Comparison of ENCODE assay signal across 26 cellular contexts in the genomic region with DNA sequence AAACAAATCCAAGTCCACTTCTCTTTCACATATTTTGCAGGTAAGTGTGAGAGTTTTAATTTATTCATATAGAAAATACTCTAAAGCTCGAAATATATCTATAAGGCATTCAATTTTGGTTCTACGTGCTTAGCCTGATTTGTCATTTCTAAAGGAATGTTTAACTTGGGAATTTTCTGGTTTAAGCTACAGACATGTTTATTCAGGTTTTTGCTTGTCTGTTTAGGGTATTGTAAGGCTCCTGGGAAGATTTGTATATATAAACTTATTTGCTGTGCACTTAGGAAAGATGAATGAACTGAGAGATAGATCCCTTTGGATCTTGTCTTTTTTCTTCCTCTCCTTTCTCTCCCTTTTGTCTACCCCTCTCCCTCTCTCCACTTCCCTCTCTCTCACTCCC.
"Had no signal": no experiment of that assay in that cellular context is flagged by ENCODE, and none has a peak within 500 bp of the region (broad histone marks: within the 10 kb centered on the region; RNA-seq: fewer than 3 reads in every experiment).

No MANE protein-coding gene starts in this region.

- H3K9me3 Mint-ChIP-seq: activated CD4-positive, alpha-beta T cell treated with anti-CD3 and anti-CD28 coated beads, Interleukin-2, amount 10 ng/mL, durations not matched to agents 7 days and 5 days had no signal

- H3K4me1 ChIP-seq: Peyer's patch had no signal

- H3K9me3 ChIP-seq: Peyer's patch had no signal

- H3K4me3 ChIP-seq: MG63, Peyer's patch had no signal

- H3K27ac Mint-ChIP-seq: activated CD4-positive, alpha-beta memory T cell treated with anti-CD3 and anti-CD28 coated beads for 36 hours; activated CD4-positive, alpha-beta T cell treated with anti-CD3 and anti-CD28 coated beads, Interleukin-2, amount 10 ng/mL, durations not matched to agents 7 days and 5 days; activated naive CD4-positive, alpha-beta T cell treated with anti-CD3 and anti-CD28 coated beads, Interleukin-2, amount 50 U/mL, for 72 hours; activated naive CD8-positive, alpha-beta T cell treated with anti-CD3 and anti-CD28 coated beads, Interleukin-2, amount 50 U/mL, for 24 hours; brain; T-cell had no signal

- DNase-seq: activated CD4-positive, alpha-beta memory T cell treated with anti-CD3 and anti-CD28 coated beads for 36 hours; activated CD4-positive, alpha-beta T cell treated with anti-CD3 and anti-CD28 coated beads, Interleukin-2, amount 10 ng/mL, durations not matched to agents 7 days and 5 days; activated CD4-positive, CD25-positive, alpha-beta regulatory T cell; activated CD8-positive, alpha-beta memory T cell treated with anti-CD3 and anti-CD28 coated beads for 24 hours; activated effector memory CD4-positive, alpha-beta T cell treated with anti-CD3 and anti-CD28 coated beads, Interleukin-2, amount 50 U/mL, for 16 hours; activated naive CD4-positive, alpha-beta T cell treated with Interleukin-2 at 50 U/mL for 16 hours; activated naive CD8-positive, alpha-beta T cell treated with anti-CD3 and anti-CD28 coated beads, Interleukin-2, amount 50 U/mL, for 24 hours; activated T-cell treated with anti-CD3 and anti-CD28 coated beads, Interleukin-2, amount 50 U/mL, for 4 hours; amygdala; MG63; MV-4-11; NCI-H1092 treated with DMSO at 0.1 percent for 48 hours; NCI-H1417 treated with DMSO at 0.1 percent for 48 hours; NCI-H1694 treated with DMSO at 0.1 percent for 48 hours; NCI-H2029 treated with DMSO at 0.1 percent for 48 hours; NCI-H510A treated with DMSO at 0.1 percent for 48 hours; NK-92 treated with Interleukin-12 subunit alpha and Interleukin-12 subunit beta, amount 100 ng/mL, for 24 hours; Peyer's patch; SHP77; T-cell; T-helper 2 cell; T1000 had no signal

- H3K27ac ChIP-seq: Peyer's patch, RWPE1, VCaP had no signal

- H3K4me3 Mint-ChIP-seq: activated CD4-positive, alpha-beta memory T cell treated with anti-CD3 and anti-CD28 coated beads for 36 hours; activated CD4-positive, alpha-beta T cell treated with anti-CD3 and anti-CD28 coated beads, Interleukin-2, amount 10 ng/mL, durations not matched to agents 7 days and 5 days; activated naive CD8-positive, alpha-beta T cell treated with anti-CD3 and anti-CD28 coated beads, Interleukin-2, amount 50 U/mL, for 24 hours; activated T-cell treated with anti-CD3 and anti-CD28 coated beads, Interleukin-2, amount 50 U/mL, for 4 hours; brain; T-cell had no signal

- H3K36me3 Mint-ChIP-seq: activated CD4-positive, alpha-beta memory T cell treated with anti-CD3 and anti-CD28 coated beads for 36 hours; T-cell had no signal

- H3K27me3 ChIP-seq: MG63, Peyer's patch had no signal

- H3K4me1 Mint-ChIP-seq: activated CD4-positive, alpha-beta T cell treated with anti-CD3 and anti-CD28 coated beads, Interleukin-2, amount 10 ng/mL, durations not matched to agents 7 days and 5 days; activated naive CD8-positive, alpha-beta T cell treated with anti-CD3 and anti-CD28 coated beads, Interleukin-2, amount 50 U/mL, for 24 hours; T-cell had no signal

- H3K36me3 ChIP-seq: Peyer's patch had no signal

- H3K27me3 Mint-ChIP-seq: activated CD4-positive, alpha-beta memory T cell treated with anti-CD3 and anti-CD28 coated beads for 36 hours; activated CD4-positive, alpha-beta T cell treated with anti-CD3 and anti-CD28 coated beads, Interleukin-2, amount 10 ng/mL, durations not matched to agents 7 days and 5 days; activated naive CD8-positive, alpha-beta T cell treated with anti-CD3 and anti-CD28 coated beads, Interleukin-2, amount 50 U/mL, for 24 hours; brain had no signal

- ATAC-seq: activated naive CD4-positive, alpha-beta T cell treated with anti-CD3 and anti-CD28 coated beads, Interleukin-2, amount 50 U/mL, for 72 hours; activated naive CD8-positive, alpha-beta T cell treated with anti-CD3 and anti-CD28 coated beads, Interleukin-2, amount 50 U/mL, for 24 hours; activated T-cell treated with anti-CD3 and anti-CD28 coated beads, Interleukin-2, amount 50 U/mL, for 4 hours; T-cell had no signal
